ENCODE assay signal across 17 cellular contexts in genomic region chr1:242522304-242522945, GRCh38. TPM values are rescaled to one million over a fixed set of nuclear protein-coding genes. Genes with fewer than 3 reads are reported as not detected.
DNase-seq lines count a peak whose midpoint lies in the region; ATAC-seq, FAIRE-seq and TF ChIP-seq lines count a peak whose summit lies in the region.
"Had no signal": no experiment of that assay in that cellular context is flagged by ENCODE, and none has a peak within 500 bp of the region (broad histone marks: within the 10 kb centered on the region; RNA-seq: fewer than 3 reads in every experiment).

No MANE protein-coding gene starts in this region.

- H3K36me3 ChIP-seq in CD8-positive, alpha-beta T cell (ENCODE audit: insufficient read depth, low read length): no peaks in the 10 kb centered on the region
- H3K36me3 ChIP-seq in GM23338 (ENCODE audit: insufficient read depth): no peaks in the 10 kb centered on the region
- H3K36me3 ChIP-seq in astrocyte (ENCODE audit: insufficient read depth, low read length): no peaks in the 10 kb centered on the region
- H3K36me3 ChIP-seq: stomach had no signal

- no peak for TF ChIP-seq CTCF in CD8-positive, alpha-beta T cell (IDR thresholded peaks at IDR 0.05)
- TF ChIP-seq CTCF in GM23338 (conservative IDR thresholded peaks at IDR 0.05; ENCODE audit: low read depth in 2 of 2) (no peak), astrocyte (IDR thresholded peaks at IDR 0.05; ENCODE audit: insufficient read depth, low read depth, low read length) (no peak)

- H3F3A ChIP-seq in GM23338 (replicated peaks; ENCODE audit: low read depth): no peaks in the 10 kb centered on the region

- intact Hi-C loops in CD8-positive, alpha-beta T cell (cut with DNase I, micrococcal nuclease): no loop called here

- CTCF ChIA-PET in CD8-positive, alpha-beta T cell (lab: Charles Lee): no interaction called here

- H3K27me3 Mint-ChIP-seq in CD8-positive, alpha-beta T cell (ENCODE audit: low read depth): peaks cover 55% of the 10 kb centered on the region
- peaks cover 39% of the 10 kb centered on the region for H3K27me3 Mint-ChIP-seq in GM23338 (ENCODE audit: insufficient read depth, low read depth, poor library complexity)
- peaks cover 37% of the 10 kb centered on the region for H3K27me3 Mint-ChIP-seq in astrocyte (ENCODE audit: low read depth, unreplicated experiment)
- peaks cover 21 to 54% (median 32%) of the 10 kb centered on the region in 3 donors for H3K27me3 Mint-ChIP-seq in naive B cell

- peak overlapping the region; percentile 22 for H3K4me3 Mint-ChIP-seq in CD8-positive, alpha-beta T cell
- H3K4me3 Mint-ChIP-seq in GM23338 (peak overlapping the region; percentile 91), astrocyte (ENCODE audit: unreplicated experiment) (peak overlapping the region; percentile 66), naive B cell (peak overlapping the region; percentile 70 to 92 (median 86))

- no peak for DNase-seq in CD8-positive, alpha-beta T cell
- no peak for DNase-seq in GM23338 (ENCODE audit: low spot score)
- DNase-seq in astrocyte (ENCODE audit: low read depth): no peak
- DNase-seq in naive B cell: peak; percentile 2
- DNase-seq in NOMO-1 treated with dmso at 0.1 percent for 144 hours (lab: John Stamatoyannopoulos, UW; ENCODE audit: unreplicated experiment): no peak
- no peak for DNase-seq in OCI-M1 (lab: John Stamatoyannopoulos, UW)
- no peak for DNase-seq in GM19239 (ENCODE audit: insufficient read length, low spot score)
- DNase-seq: DND-41; KBM-7; mesenchymal stem cell; NCI-H1436 treated with DMSO at 0.1 percent for 48 hours; stimulated activated CD4-positive, alpha-beta T cell treated with anti-CD3 and anti-CD28 coated beads, Interleukin-4, amount 100 ng/mL, for 4 hours; stomach had no signal

- no peaks in the 10 kb centered on the region for H3K9me3 ChIP-seq in CD8-positive, alpha-beta T cell (ENCODE audit: low read length)
- no peaks in the 10 kb centered on the region for H3K9me3 ChIP-seq in astrocyte (ENCODE audit: insufficient read depth, low read depth, low read length)
- H3K9me3 ChIP-seq: stomach had no signal

- FAIRE-seq in astrocyte (lab: Jason Lieb, UNC): no peak
- FAIRE-seq in GM19239 (lab: Jason Lieb, UNC): no peak
- FAIRE-seq: GM12891 had no signal

- H4K20me1 ChIP-seq in GM23338 (replicated peaks; ENCODE audit: insufficient read depth): no peaks in the 10 kb centered on the region
- H4K20me1 ChIP-seq in astrocyte (ENCODE audit: insufficient read depth, low read length): peaks cover 3% of the 10 kb centered on the region

- no peak overlapping the region for H3K4me3 ChIP-seq in CD8-positive, alpha-beta T cell (ENCODE audit: low read depth, low read length)
- peak overlapping the region; percentile 96 for H3K4me3 ChIP-seq in GM23338
- peak overlapping the region; percentile 30 for H3K4me3 ChIP-seq in astrocyte (ENCODE audit: insufficient read depth, low read depth, low read length)

- H3K27ac ChIP-seq in CD8-positive, alpha-beta T cell (ENCODE audit: low read depth, low read length): no peak overlapping the region
- H3K27ac ChIP-seq in GM23338 (ENCODE audit: low read depth) (no peak overlapping the region), astrocyte (ENCODE audit: low read depth, low read length) (no peak overlapping the region)
- H3K27ac ChIP-seq: stomach had no signal

- H3K27ac Mint-ChIP-seq in CD8-positive, alpha-beta T cell: no peak overlapping the region
- H3K27ac Mint-ChIP-seq in GM23338: no peak overlapping the region
- H3K27ac Mint-ChIP-seq in astrocyte (ENCODE audit: unreplicated experiment): no peak overlapping the region
- H3K27ac Mint-ChIP-seq in naive B cell: no peak overlapping the region

- H3K79me2 ChIP-seq in GM23338 (replicated peaks; ENCODE audit: insufficient read depth) (peaks cover 55% of the 10 kb centered on the region), astrocyte (ENCODE audit: insufficient read depth, low read length) (no peaks in the 10 kb centered on the region)

- H3K36me3 Mint-ChIP-seq in CD8-positive, alpha-beta T cell: no peaks in the 10 kb centered on the region
- H3K36me3 Mint-ChIP-seq in GM23338 (ENCODE audit: low read depth) (no peaks in the 10 kb centered on the region), astrocyte (ENCODE audit: low read depth, unreplicated experiment) (no peaks in the 10 kb centered on the region), naive B cell (no peaks in the 10 kb centered on the region)

- no peaks in the 10 kb centered on the region for H3K9me2 ChIP-seq in GM23338 (ENCODE audit: insufficient read depth)

- no peak overlapping the region for H3K9ac ChIP-seq in astrocyte (ENCODE audit: low read length)

- no peaks in the 10 kb centered on the region for H3K4me1 ChIP-seq in CD8-positive, alpha-beta T cell (ENCODE audit: insufficient read depth, low read length)
- H3K4me1 ChIP-seq in GM23338 (ENCODE audit: insufficient read depth) (peaks cover 30% of the 10 kb centered on the region), astrocyte (ENCODE audit: insufficient read depth, low read length) (no peaks in the 10 kb centered on the region)

- H3K4me1 Mint-ChIP-seq in CD8-positive, alpha-beta T cell (ENCODE audit: low read depth): peaks cover 13% of the 10 kb centered on the region
- H3K4me1 Mint-ChIP-seq in GM23338 (peaks cover 19% of the 10 kb centered on the region), astrocyte (ENCODE audit: low read depth, unreplicated experiment) (peaks cover 2% of the 10 kb centered on the region), naive B cell (peaks cover 20 to 28% (median 26%) of the 10 kb centered on the region in 3 donors)

- POLR2A ChIA-PET in CD8-positive, alpha-beta T cell (lab: Charles Lee): no interaction called here

- H2AFZ ChIP-seq in GM23338: no peak overlapping the region
- no peak overlapping the region for H2AFZ ChIP-seq in astrocyte (ENCODE audit: low read depth, low read length)

- H3K9me3 Mint-ChIP-seq in CD8-positive, alpha-beta T cell: no peaks in the 10 kb centered on the region
- H3K9me3 Mint-ChIP-seq in GM23338 (no peaks in the 10 kb centered on the region), astrocyte (ENCODE audit: unreplicated experiment) (no peaks in the 10 kb centered on the region), naive B cell (peaks cover 0 to 5% (median 2%) of the 10 kb centered on the region in 7 donors)

- ATAC-seq in CD8-positive, alpha-beta T cell: no peak
- ATAC-seq in GM23338: no peak
- no peak for ATAC-seq in naive B cell (ENCODE audit: low read depth in 2 of 2)
- ATAC-seq in HG02840 (IDR thresholded peaks at IDR 0.05; ENCODE audit: low FRiP score, unreplicated experiment): no peak

- H3K4me2 ChIP-seq in GM23338: peak overlapping the region; percentile 95
- peak overlapping the region; percentile 81 for H3K4me2 ChIP-seq in astrocyte (ENCODE audit: low read length)

- peaks cover 2% of the 10 kb centered on the region for H3K27me3 ChIP-seq in CD8-positive, alpha-beta T cell (ENCODE audit: insufficient read depth, low read length)
- H3K27me3 ChIP-seq in GM23338 (ENCODE audit: insufficient read depth): peaks cover 40% of the 10 kb centered on the region
- peaks cover 27% of the 10 kb centered on the region for H3K27me3 ChIP-seq in astrocyte (ENCODE audit: insufficient read depth, low read length)

TF ChIP-seq in GM23338, 12 proteins besides CTCF, POLR2A, EP300 and RAD21 (continues in another document):
- TF ChIP-seq REST (IDR thresholded peaks at IDR 0.05; ENCODE audit: unreplicated experiment) (no peak), NANOG (IDR thresholded peaks at IDR 0.05; ENCODE audit: borderline replicate concordance) (no peak), CREB1 (CRISPR knock-in tag; IDR thresholded peaks at IDR 0.05; ENCODE audit: low read depth) (no peak)

RNA-seq across cellular contexts. Expression of gene PLD5, which starts 2.1 kb away (rescaled TPM):
- total RNA-seq in CD8-positive, alpha-beta T cell: not detected
- total RNA-seq in GM23338 (2014; rRNA removed; shearing (Covaris generic)): 4.2 and 5.8 TPM in 2 replicates
- 4.1 and 5.5 TPM in 2 replicates for polyA plus RNA-seq in GM23338 (2016; fragmentation: Nextera tagmentation; extraction: Ambion mirVana)
- 2.7 and 4.9 TPM in 2 replicates for total RNA-seq in astrocyte
- polyA plus RNA-seq in naive B cell (ENCODE audit: low read depth in 6 of 6): 1 to 10 TPM in 1 of 6 donors, under 1 TPM in 5; 0.08 to 1.1 (median 0.33) TPM
- total RNA-seq: pulmonary artery endothelial cell had no signal
- polyA plus RNA-seq: BJ had no signal

Comparison
In these comparisons a context has a peak if more than half of its experiments do, and no peak if none do; other contexts are left out.
1. H3K4me3 Mint-ChIP-seq: peak in every context shown above with its lines; median percentile 91 in GM23338; 86 in naive B cell; 66 in astrocyte; 22 in CD8-positive, alpha-beta T cell.